Comparison of ENCODE assay signal across 34 cellular contexts in genomic region chr6:125304970-125305369, GRCh38.
"Had no signal": no experiment of that assay in that cellular context is flagged by ENCODE, and none has a peak within 500 bp of the region (broad histone marks: within the 10 kb centered on the region; RNA-seq: fewer than 3 reads in every experiment).

No MANE protein-coding gene starts in this region.

- H3K27me3 ChIP-seq: brain microvascular endothelial cell, dorsolateral prefrontal cortex, esophagus muscularis mucosa, foreskin keratinocyte, heart right ventricle, hepatocyte had no signal

- H3K27ac Mint-ChIP-seq: activated B cell treated with CpG ODN at 0.5 μM for 24 hours; activated CD4-positive, alpha-beta memory T cell treated with anti-CD3 and anti-CD28 coated beads for 36 hours; activated CD4-positive, alpha-beta T cell treated with anti-CD3 and anti-CD28 coated beads for 36 hours; activated CD4-positive, alpha-beta T cell treated with anti-CD3 and anti-CD28 coated beads, Interleukin-2, amount 10 ng/mL, durations not matched to agents 24 days and 14 days; activated CD8-positive, alpha-beta memory T cell treated with anti-CD3 and anti-CD28 coated beads, Interleukin-2, amount 10 ng/mL, durations not matched to agents 7 days and 5 days; activated CD8-positive, alpha-beta T cell treated with anti-CD3 and anti-CD28 coated beads, Interleukin-2, amount 10 ng/mL, durations not matched to agents 7 days and 5 days; activated naive CD8-positive, alpha-beta T cell; activated T-cell treated with anti-CD3 and anti-CD28 coated beads, Interleukin-2, amount 50 U/mL, for 72 hours; activated T-helper 17 cell treated with anti-CD3 and anti-CD28 coated beads, Interleukin-2, amount 50 U/mL, for 72 hours; dendritic cell treated with granulocyte-macrophage colony-stimulating factor and Interleukin-4, amounts not matched to agents 40 ng/mL and 50 ng/mL, for 4 days; T-helper 17 cell; T-helper 2 cell treated with Interferon-gamma antibody and Interleukin-4, amounts not matched to agents 5 μg/mL and 100 μg/mL, for 36 hours had no signal

- H3K4me2 ChIP-seq: hepatocyte had no signal

- H3K4me3 ChIP-seq: coronary artery, dorsolateral prefrontal cortex, esophagus muscularis mucosa, gastroesophageal sphincter, heart right ventricle, hepatocyte had no signal

- H3K4me3 Mint-ChIP-seq: activated B cell treated with CpG ODN at 0.5 μM for 24 hours; activated CD4-positive, alpha-beta memory T cell treated with anti-CD3 and anti-CD28 coated beads for 36 hours; activated CD4-positive, alpha-beta T cell treated with anti-CD3 and anti-CD28 coated beads for 36 hours; activated CD4-positive, alpha-beta T cell treated with anti-CD3 and anti-CD28 coated beads, Interleukin-2, amount 10 ng/mL, durations not matched to agents 24 days and 14 days; activated CD8-positive, alpha-beta memory T cell treated with anti-CD3 and anti-CD28 coated beads, Interleukin-2, amount 10 ng/mL, durations not matched to agents 7 days and 5 days; activated CD8-positive, alpha-beta T cell treated with anti-CD3 and anti-CD28 coated beads, Interleukin-2, amount 10 ng/mL, durations not matched to agents 7 days and 5 days; activated naive CD8-positive, alpha-beta T cell; activated T-cell treated with anti-CD3 and anti-CD28 coated beads, Interleukin-2, amount 50 U/mL, for 72 hours; activated T-helper 17 cell treated with anti-CD3 and anti-CD28 coated beads, Interleukin-2, amount 50 U/mL, for 72 hours; central memory CD8-positive, alpha-beta T cell; dendritic cell treated with granulocyte-macrophage colony-stimulating factor and Interleukin-4, amounts not matched to agents 40 ng/mL and 50 ng/mL, for 4 days; T-helper 17 cell; T-helper 2 cell treated with Interferon-gamma antibody and Interleukin-4, amounts not matched to agents 5 μg/mL and 100 μg/mL, for 36 hours had no signal

- H3K9me3 Mint-ChIP-seq: activated B cell treated with CpG ODN at 0.5 μM for 24 hours; activated CD4-positive, alpha-beta memory T cell treated with anti-CD3 and anti-CD28 coated beads for 36 hours; central memory CD8-positive, alpha-beta T cell; dendritic cell treated with granulocyte-macrophage colony-stimulating factor and Interleukin-4, amounts not matched to agents 40 ng/mL and 50 ng/mL, for 4 days; T-helper 2 cell treated with Interferon-gamma antibody and Interleukin-4, amounts not matched to agents 5 μg/mL and 100 μg/mL, for 36 hours had no signal

- DNase-seq: activated B cell treated with CpG ODN at 0.5 μM for 24 hours; activated CD4-positive, alpha-beta memory T cell treated with anti-CD3 and anti-CD28 coated beads for 36 hours; activated CD4-positive, alpha-beta T cell treated with anti-CD3 and anti-CD28 coated beads for 36 hours; activated CD4-positive, alpha-beta T cell treated with anti-CD3 and anti-CD28 coated beads, Interleukin-2, amount 10 ng/mL, durations not matched to agents 24 days and 14 days; activated CD4-positive, CD25-positive, alpha-beta regulatory T cell treated with anti-CD3 and anti-CD28 coated beads, Interleukin-2, amount 50 U/mL, for 72 hours; activated CD8-positive, alpha-beta memory T cell treated with anti-CD3 and anti-CD28 coated beads, Interleukin-2, amount 10 ng/mL, durations not matched to agents 7 days and 5 days; activated CD8-positive, alpha-beta memory T cell treated with anti-CD3 and anti-CD28 coated beads, Interleukin-2, amount 50 U/mL, for 4 hours; activated CD8-positive, alpha-beta T cell treated with anti-CD3 and anti-CD28 coated beads, Interleukin-2, amount 10 ng/mL, durations not matched to agents 7 days and 5 days; activated effector memory CD4-positive, alpha-beta T cell treated with Interleukin-2 at 50 U/mL for 16 hours; activated gamma-delta T cell treated with Interleukin-2 at 50 U/mL for 16 hours; activated naive CD4-positive, alpha-beta T cell treated with anti-CD3 and anti-CD28 coated beads, Interleukin-2, amount 50 U/mL, for 16 hours; activated naive CD4-positive, alpha-beta T cell treated with Interleukin-2 at 50 U/mL for 16 hours; activated T-cell treated with anti-CD3 and anti-CD28 coated beads, Interleukin-2, amount 50 U/mL, for 1 hour; activated T-cell treated with anti-CD3 and anti-CD28 coated beads, Interleukin-2, amount 50 U/mL, for 72 hours; amniotic stem cell; anterior cingulate cortex; brain microvascular endothelial cell; dorsolateral prefrontal cortex; effector memory CD4-positive, alpha-beta T cell; erythroblast; foreskin keratinocyte; heart right ventricle; T-helper 17 cell; T1000; WERI-Rb-1 had no signal

- H2AFZ ChIP-seq: hepatocyte had no signal

- H3K9me3 ChIP-seq: esophagus muscularis mucosa had no signal

- H3K27ac ChIP-seq: brain microvascular endothelial cell, coronary artery, dorsolateral prefrontal cortex, esophagus muscularis mucosa, foreskin keratinocyte, gastroesophageal sphincter, heart right ventricle, hepatocyte, WERI-Rb-1 had no signal

- H3K36me3 ChIP-seq: esophagus muscularis mucosa had no signal

- H3K27me3 Mint-ChIP-seq: activated T-helper 17 cell treated with anti-CD3 and anti-CD28 coated beads, Interleukin-2, amount 50 U/mL, for 72 hours had no signal
